ENCODE assay signal across 8 cellular contexts in the genomic region with DNA sequence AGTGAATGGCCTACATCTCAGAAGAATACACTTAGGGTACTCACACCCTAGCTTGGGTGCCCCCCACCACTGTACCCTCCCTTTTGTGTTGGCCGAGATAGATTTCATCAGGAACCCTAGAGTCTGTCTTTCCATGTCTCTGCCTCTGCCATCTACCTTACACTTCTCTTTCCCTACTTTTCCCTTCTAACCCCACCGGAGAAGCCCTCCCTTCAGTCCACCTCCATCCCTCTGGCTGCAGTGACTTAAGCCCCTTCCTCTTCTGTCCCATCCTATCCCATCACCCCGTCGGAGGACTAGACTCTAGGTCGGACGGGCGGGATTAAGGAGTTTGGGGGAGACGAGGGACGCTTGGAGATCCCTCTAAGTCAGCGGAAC. TPM values are rescaled to one million over a fixed set of nuclear protein-coding genes. Genes with fewer than 3 reads are reported as not detected.
DNase-seq lines count a peak whose midpoint lies in the region; ATAC-seq and TF ChIP-seq lines count a peak whose summit lies in the region.

No MANE protein-coding gene starts in this region.

- peaks cover 19% of the 10 kb centered on the region for H3K36me3 Mint-ChIP-seq in nephron (ENCODE audit: low read depth)

- peak overlapping the region; percentile 84 for H3K4me3 ChIP-seq in BJ (ENCODE audit: low read depth, low read length)
- peak overlapping the region; percentile 49 for H3K4me3 ChIP-seq in NB4 (ENCODE audit: low read depth, low read length)
- H3K4me3 ChIP-seq in ectodermal cell (ENCODE audit: insufficient read depth, low read depth, low read length), result peak overlapping the region; percentile 87

- H3K4me1 ChIP-seq in ectodermal cell (ENCODE audit: control insufficient read depth, insufficient read depth, low read length), result peaks cover 36% of the 10 kb centered on the region

- H3K27ac ChIP-seq in ectodermal cell (ENCODE audit: insufficient read depth, low read depth, low read length, poor library complexity, severe bottlenecking), result no peak overlapping the region

- peaks cover 22% of the 10 kb centered on the region for H3K36me3 ChIP-seq in BJ (ENCODE audit: control insufficient read depth, insufficient read depth, low read length)
- H3K36me3 ChIP-seq in ectodermal cell (ENCODE audit: control insufficient read depth, insufficient read depth, low read length), result peaks cover 23% of the 10 kb centered on the region

- ATAC-seq in HG02642 (IDR thresholded peaks at IDR 0.05; ENCODE audit: poor library complexity, unreplicated experiment) (no peak), HG03571 (IDR thresholded peaks at IDR 0.05; ENCODE audit: unreplicated experiment) (no peak), HG03442 (IDR thresholded peaks at IDR 0.05; ENCODE audit: unreplicated experiment) (no peak)

- DNase-seq in BJ (ENCODE audit: low read depth) (no peak), NB4 (ENCODE audit: low read depth) (no peak), LoVo (ENCODE audit: low spot score) (no peak)

- POLR2A ChIA-PET in BJ (lab: Charles Lee), result interaction anchor here (0.6 to 1.3 kb wide), 2 partner anchors 18 to 32 kb away, joined by 3 to 4 read pairs; no protein-coding TSS in a partner anchor

- H3K4me3 Mint-ChIP-seq in nephron, result peak overlapping the region; percentile 89 to 93 (median 89)

- no peaks in the 10 kb centered on the region for H3K27me3 ChIP-seq in BJ (ENCODE audit: control insufficient read depth, insufficient read depth, low read length)
- H3K27me3 ChIP-seq in ectodermal cell (ENCODE audit: control insufficient read depth, insufficient read depth, low read length, poor library complexity, severe bottlenecking), result no peaks in the 10 kb centered on the region

- H3K9me3 Mint-ChIP-seq in nephron, result no peaks in the 10 kb centered on the region

- no peak for TF ChIP-seq POLR2A in NB4 (IDR thresholded peaks at IDR 0.05; ENCODE audit: extremely low read depth, insufficient read length)

- H3K9me3 ChIP-seq in ectodermal cell (ENCODE audit: control insufficient read depth, low read length), result no peaks in the 10 kb centered on the region

- H3K27ac Mint-ChIP-seq in nephron, result peak overlapping the region; percentile 93 to 96 (median 95)

- H3K4me1 Mint-ChIP-seq in nephron, result peaks cover 61% of the 10 kb centered on the region

- 13 to 14% methylated on average over 10 of the region's 10 CpGs for WGBS in ectodermal cell, 2 experiments

- H3K27me3 Mint-ChIP-seq in nephron (ENCODE audit: low read depth), result peaks cover 4% of the 10 kb centered on the region

- CTCF ChIA-PET in BJ (lab: Yijun Ruan, JAX), result interaction anchor here (0.6 to 3.6 kb wide), 7 partner anchors 14 to 770 kb away, joined by 3 to 50 read pairs (median 3); no protein-coding TSS in a partner anchor

- TF ChIP-seq CTCF in BJ (IDR thresholded peaks at IDR 0.05; ENCODE audit: insufficient read depth, low read depth, low read length) (no peak), NB4 (IDR thresholded peaks at IDR 0.05; ENCODE audit: low read depth, low read length) (no peak), nephron (IDR thresholded peaks at IDR 0.05; ENCODE audit: unreplicated experiment in 3 of 3) (no peak)

RNA-seq across cellular contexts. Expression of a gene that starts 0.2 kb away (rescaled TPM):
- polyA plus RNA-seq in BJ (2011; rRNA removed), result 13.3 and 20.4 TPM in 2 replicates
- polyA minus RNA-seq in BJ (2011; rRNA and poly(A)+ RNA removed), result 12.5 and 14.0 TPM in 2 replicates
- polyA plus RNA-seq in ectodermal cell (2013, experiment 1 of 4), result 93.7 TPM
- 92.1 TPM for polyA plus RNA-seq in ectodermal cell (2013, experiment 2 of 4)
- 73.8 TPM for polyA plus RNA-seq in ectodermal cell (2013, experiment 3 of 4)
- polyA plus RNA-seq in ectodermal cell (2013, experiment 4 of 4), result 80.9 TPM

RNA-seq across cellular contexts. Expression of a gene that starts 0.3 kb away (rescaled TPM):
- 335 and 517 TPM in 2 replicates for polyA plus RNA-seq in BJ (2011; rRNA removed)
- 165 and 275 TPM in 2 replicates for polyA minus RNA-seq in BJ (2011; rRNA and poly(A)+ RNA removed)
- 386 TPM for polyA plus RNA-seq in ectodermal cell (2013, experiment 1 of 4)
- 387 TPM for polyA plus RNA-seq in ectodermal cell (2013, experiment 2 of 4)
- 301 TPM for polyA plus RNA-seq in ectodermal cell (2013, experiment 3 of 4)
- 371 TPM for polyA plus RNA-seq in ectodermal cell (2013, experiment 4 of 4)

RNA-seq across cellular contexts. Expression of a gene that starts 14.9 kb away (rescaled TPM):
- polyA plus RNA-seq in BJ (2011; rRNA removed), result 3.6 and 5.0 TPM in 2 replicates
- polyA minus RNA-seq in BJ (2011; rRNA and poly(A)+ RNA removed), result 11.0 and 13.7 TPM in 2 replicates
- polyA plus RNA-seq in ectodermal cell (2013, experiment 1 of 4), result 86.8 TPM
- 86.8 TPM for polyA plus RNA-seq in ectodermal cell (2013, experiment 2 of 4)
- 62.2 TPM for polyA plus RNA-seq in ectodermal cell (2013, experiment 3 of 4)
- 74.7 TPM for polyA plus RNA-seq in ectodermal cell (2013, experiment 4 of 4)

RNA-seq across cellular contexts. Expression of a gene that starts 19.8 kb away (rescaled TPM):
- 59.0 and 72.8 TPM in 2 replicates for polyA plus RNA-seq in BJ (2011; rRNA removed)
- polyA minus RNA-seq in BJ (2011; rRNA and poly(A)+ RNA removed), result 31.7 and 70.2 TPM in 2 replicates
- polyA plus RNA-seq in ectodermal cell (2013, experiment 1 of 4), result 89.7 TPM
- 99.3 TPM for polyA plus RNA-seq in ectodermal cell (2013, experiment 2 of 4)
- polyA plus RNA-seq in ectodermal cell (2013, experiment 3 of 4), result 72.2 TPM
- polyA plus RNA-seq in ectodermal cell (2013, experiment 4 of 4), result 85.3 TPM

RNA-seq across cellular contexts. Expression of a gene that starts 22.8 kb away (rescaled TPM):
- polyA plus RNA-seq in BJ (2011; rRNA removed), result 762 and 865 TPM in 2 replicates
- polyA minus RNA-seq in BJ (2011; rRNA and poly(A)+ RNA removed), result 247 and 343 TPM in 2 replicates
- 564 TPM for polyA plus RNA-seq in ectodermal cell (2013, experiment 1 of 4)
- 562 TPM for polyA plus RNA-seq in ectodermal cell (2013, experiment 2 of 4)
- polyA plus RNA-seq in ectodermal cell (2013, experiment 3 of 4), result 520 TPM
- polyA plus RNA-seq in ectodermal cell (2013, experiment 4 of 4), result 589 TPM
